Comparison of ENCODE assay signal across 11 cellular contexts in genomic region chr1:26177182-26177684, GRCh38. TPM values are rescaled to one million over a fixed set of nuclear protein-coding genes. Genes with fewer than 3 reads are reported as not detected.
DNase-seq lines count a peak whose midpoint lies in the region; ATAC-seq and TF ChIP-seq lines count a peak whose summit lies in the region.
"Had no signal": no experiment of that assay in that cellular context is flagged by ENCODE, and none has a peak within 500 bp of the region (broad histone marks: within the 10 kb centered on the region; RNA-seq: fewer than 3 reads in every experiment).

Gene CNKSR1, plus strand, starts transcription at chr1:26177491. Its CDS starts 57 bp downstream, at chr1:26177548.

- no peaks in the 10 kb centered on the region for H3K27me3 ChIP-seq in upper lobe of right lung
- H3K27me3 ChIP-seq: BE2C had no signal

- H3K27me3 Mint-ChIP-seq in activated CD4-positive, alpha-beta memory T cell treated with anti-CD3 and anti-CD28 coated beads, Interleukin-2, amount 10 ng/mL, durations not matched to agents 7 days and 5 days = no peaks in the 10 kb centered on the region

- POLR2A ChIA-PET in activated CD4-positive, alpha-beta memory T cell treated with anti-CD3 and anti-CD28 coated beads, Interleukin-2, amount 10 ng/mL, durations not matched to agents 7 days and 5 days (lab: Charles Lee) = interaction anchor here (1.0 to 2.0 kb wide), 2 partner anchors 56 to 57 kb away, joined by 4 to 7 read pairs; partner anchors contain the start of gene CEP85

- DNase-seq in activated naive CD4-positive, alpha-beta T cell treated with anti-CD3 and anti-CD28 coated beads, Interleukin-2, amount 50 U/mL, for 72 hours (ENCODE audit: low spot score in 2 of 2) = no peak
- no peak for DNase-seq in activated naive CD4-positive, alpha-beta T cell (lab: John Stamatoyannopoulos, UW)
- DNase-seq in activated CD4-positive, alpha-beta memory T cell treated with anti-CD3 and anti-CD28 coated beads, Interleukin-2, amount 10 ng/mL, durations not matched to agents 7 days and 5 days = no peak
- DNase-seq in left kidney (ENCODE audit: low read depth, low spot score) (peak; percentile 85), upper lobe of right lung (peak; percentile 92)
- no peak for DNase-seq in activated CD8-positive, alpha-beta memory T cell treated with anti-CD3 and anti-CD28 coated beads, Interleukin-2, amount 50 U/mL, for 4 hours
- DNase-seq: BE2C; stimulated activated CD4-positive, alpha-beta T cell treated with anti-CD3 and anti-CD28 coated beads, Interleukin-12 subunit alpha, Interleukin-12 subunit beta, amount 100 ng/mL, for 4 hours had no signal

- H3K36me3 ChIP-seq in upper lobe of right lung = no peaks in the 10 kb centered on the region
- H3K36me3 ChIP-seq: BE2C had no signal

- no peaks in the 10 kb centered on the region for H3K4me1 Mint-ChIP-seq in activated CD4-positive, alpha-beta memory T cell treated with anti-CD3 and anti-CD28 coated beads, Interleukin-2, amount 10 ng/mL, durations not matched to agents 7 days and 5 days

- no peaks in the 10 kb centered on the region for H3K36me3 Mint-ChIP-seq in activated naive CD4-positive, alpha-beta T cell treated with anti-CD3 and anti-CD28 coated beads, Interleukin-2, amount 50 U/mL, for 72 hours
- no peaks in the 10 kb centered on the region for H3K36me3 Mint-ChIP-seq in activated CD4-positive, alpha-beta memory T cell treated with anti-CD3 and anti-CD28 coated beads, Interleukin-2, amount 10 ng/mL, durations not matched to agents 7 days and 5 days (ENCODE audit: low read depth)

- ATAC-seq in activated naive CD4-positive, alpha-beta T cell treated with anti-CD3 and anti-CD28 coated beads, Interleukin-2, amount 50 U/mL, for 72 hours = peak in 1 of 2 donors; percentile 67
- ATAC-seq in upper lobe of right lung (peak; percentile 98), HG03175 (IDR thresholded peaks at IDR 0.05; ENCODE audit: unreplicated experiment) (no peak), GM19452 (IDR thresholded peaks at IDR 0.05; ENCODE audit: unreplicated experiment) (no peak)

- no peaks in the 10 kb centered on the region for H3K9me3 ChIP-seq in upper lobe of right lung
- H3K9me3 ChIP-seq: BE2C had no signal

- intact Hi-C loops in upper lobe of right lung (cut with DNase I) = no loop called here

- H3K9me3 Mint-ChIP-seq in activated naive CD4-positive, alpha-beta T cell treated with anti-CD3 and anti-CD28 coated beads, Interleukin-2, amount 50 U/mL, for 72 hours = no peaks in the 10 kb centered on the region
- H3K9me3 Mint-ChIP-seq in activated CD4-positive, alpha-beta memory T cell treated with anti-CD3 and anti-CD28 coated beads, Interleukin-2, amount 10 ng/mL, durations not matched to agents 7 days and 5 days = no peaks in the 10 kb centered on the region
- H3K9me3 Mint-ChIP-seq: activated T-cell treated with anti-CD3 and anti-CD28 coated beads, Interleukin-2, amount 50 U/mL, for 72 hours had no signal

- H3K4me3 ChIP-seq in upper lobe of right lung = peak within 1 kb of the TSS; percentile 44

- peak within 1 kb of the TSS; percentile 6 to 74 for H3K27ac Mint-ChIP-seq in activated naive CD4-positive, alpha-beta T cell treated with anti-CD3 and anti-CD28 coated beads, Interleukin-2, amount 50 U/mL, for 72 hours
- H3K27ac Mint-ChIP-seq in activated CD4-positive, alpha-beta memory T cell treated with anti-CD3 and anti-CD28 coated beads, Interleukin-2, amount 10 ng/mL, durations not matched to agents 7 days and 5 days = no peak within 1 kb of the TSS
- H3K27ac Mint-ChIP-seq: activated T-cell treated with anti-CD3 and anti-CD28 coated beads, Interleukin-2, amount 50 U/mL, for 72 hours had no signal

- TF ChIP-seq CTCF in upper lobe of right lung (IDR thresholded peaks at IDR 0.05) = peak; percentile 21

- H3K4me3 Mint-ChIP-seq in activated CD4-positive, alpha-beta memory T cell treated with anti-CD3 and anti-CD28 coated beads, Interleukin-2, amount 10 ng/mL, durations not matched to agents 7 days and 5 days = peak within 1 kb of the TSS; percentile 50

- H3K27ac ChIP-seq in upper lobe of right lung = peak within 1 kb of the TSS; percentile 69

- H3K4me1 ChIP-seq in upper lobe of right lung = no peaks in the 10 kb centered on the region
- H3K4me1 ChIP-seq: BE2C had no signal

- CTCF ChIA-PET in activated CD4-positive, alpha-beta memory T cell treated with anti-CD3 and anti-CD28 coated beads, Interleukin-2, amount 10 ng/mL, durations not matched to agents 7 days and 5 days (lab: Charles Lee) = interaction anchor here (0.7 to 3.0 kb wide), 3 partner anchors 8 to 240 kb away, joined by 4 to 14 read pairs (median 8); partner anchors contain the start of genes CEP85 and ZNF593

RNA-seq across cellular contexts. Expression of gene CNKSR1, which starts in this region (rescaled TPM):
- 1 to 10 TPM; 2.0 to 3.5 TPM for total RNA-seq in activated naive CD4-positive, alpha-beta T cell treated with anti-CD3 and anti-CD28 coated beads, Interleukin-2, amount 50 U/mL, for 72 hours
- 1 to 10 TPM; 1.8 to 5.3 TPM for total RNA-seq in activated CD4-positive, alpha-beta memory T cell treated with anti-CD3 and anti-CD28 coated beads, Interleukin-2, amount 10 ng/mL, durations not matched to agents 7 days and 5 days
- 21.6 TPM for total RNA-seq in upper lobe of right lung

Comparison
In these comparisons a context has a peak if more than half of its experiments do, and no peak if none do; other contexts are left out.
1. DNase-seq: peak in left kidney (single experiment) and upper lobe of right lung (single experiment); none in activated naive CD4-positive, alpha-beta T cell treated with anti-CD3 and anti-CD28 coated beads, Interleukin-2, amount 50 U/mL, for 72 hours (0 of 2), activated naive CD4-positive, alpha-beta T cell (0 of 4), activated CD4-positive, alpha-beta memory T cell treated with anti-CD3 and anti-CD28 coated beads, Interleukin-2, amount 10 ng/mL, durations not matched to agents 7 days and 5 days (single experiment) and activated CD8-positive, alpha-beta memory T cell treated with anti-CD3 and anti-CD28 coated beads, Interleukin-2, amount 50 U/mL, for 4 hours (single experiment).